Comparison of ENCODE assay signal across 9 cellular contexts in genomic region chr3:179069762-179070390, GRCh38.
DNase-seq lines count a peak whose midpoint lies in the region; ATAC-seq lines count a peak whose summit lies in the region.
"Had no signal": no experiment of that assay in that cellular context is flagged by ENCODE, and none has a peak within 500 bp of the region (broad histone marks: within the 10 kb centered on the region; RNA-seq: fewer than 3 reads in every experiment).

No MANE protein-coding gene starts in this region.

- ATAC-seq in GM18909 (IDR thresholded peaks at IDR 0.05; ENCODE audit: poor library complexity, unreplicated experiment) (no peak), GM18868 (IDR thresholded peaks at IDR 0.05; ENCODE audit: unreplicated experiment) (no peak)

- H3K36me3 ChIP-seq in muscle layer of duodenum (ENCODE audit: control insufficient read depth in 1 of 2, insufficient read depth in 2 of 2, low read length in 2 of 2): peaks cover 8 to 12% of the 10 kb centered on the region in 2 donors

- H3K27ac ChIP-seq in muscle layer of duodenum (ENCODE audit: low read length): peak overlapping the region; percentile 84
- H3K27ac ChIP-seq: SK-N-MC had no signal

- no peaks in the 10 kb centered on the region for H3K9me3 ChIP-seq in muscle layer of duodenum (ENCODE audit: control insufficient read depth in 1 of 2, low read length in 2 of 2)

- peaks cover 6 to 11% of the 10 kb centered on the region in 2 donors for H3K4me1 ChIP-seq in muscle layer of duodenum (ENCODE audit: control insufficient read depth in 1 of 2, insufficient read depth in 2 of 2, low read length in 2 of 2)

- DNase-seq in EH (ENCODE audit: low read depth) (peak; percentile 59), LoVo (ENCODE audit: low spot score) (peak; percentile 53), amniotic epithelial cell (ENCODE audit: low read depth) (peak; percentile 25), NCI-H2171 treated with DMSO at 0.1 percent for 48 hours (lab: John Stamatoyannopoulos, UW) (no peak), globus pallidus (ENCODE audit: low spot score) (no peak)

- H3K4me3 ChIP-seq in muscle layer of duodenum (ENCODE audit: low read depth in 1 of 2, low read length in 2 of 2): peak overlapping the region; percentile 94 to 95

- no peaks in the 10 kb centered on the region for H3K27me3 ChIP-seq in muscle layer of duodenum (ENCODE audit: low read depth, low read length)

Comparison
In these comparisons a context has a peak if more than half of its experiments do, and no peak if none do; other contexts are left out.
1. DNase-seq: peak in EH (single experiment), LoVo (single experiment) and amniotic epithelial cell (single experiment); none in NCI-H2171 treated with DMSO at 0.1 percent for 48 hours (single experiment) and globus pallidus (single experiment).